In genomic region chr6:39421383-39422225, GRCh38 we compare ENCODE assay signal across 17 cellular contexts.
DNase-seq lines count a peak whose midpoint lies in the region; ATAC-seq, FAIRE-seq and TF ChIP-seq lines count a peak whose summit lies in the region.
"Had no signal": no experiment of that assay in that cellular context is flagged by ENCODE, and none has a peak within 500 bp of the region (broad histone marks: within the 10 kb centered on the region; RNA-seq: fewer than 3 reads in every experiment).

No MANE protein-coding gene starts in this region.

- H3K4ac ChIP-seq in mesenchymal stem cell (ENCODE audit: low read depth in 1 of 2, low read length in 2 of 2) = no peak overlapping the region

- WGBS in mesenchymal stem cell = 87% methylated on average over 10 of the region's 11 CpGs

- H3K9me3 ChIP-seq in adipocyte (ENCODE audit: control insufficient read depth, low read length) (no peaks in the 10 kb centered on the region), mesenchymal stem cell (ENCODE audit: control insufficient read depth, low read length) (no peaks in the 10 kb centered on the region), tibial artery (no peaks in the 10 kb centered on the region)
- H3K9me3 ChIP-seq: HAP-1 had no signal

- H3K27me3 ChIP-seq in adipocyte (replicated peaks; ENCODE audit: control insufficient read depth, insufficient read depth, low read length) (no peaks in the 10 kb centered on the region), mesenchymal stem cell (ENCODE audit: control insufficient read depth in 1 of 2, insufficient read depth in 1 of 2, low read length in 2 of 2) (no peaks in the 10 kb centered on the region), tibial artery (no peaks in the 10 kb centered on the region)
- H3K27me3 ChIP-seq: brain microvascular endothelial cell had no signal

- H3K23ac ChIP-seq in mesenchymal stem cell (ENCODE audit: low read length in 2 of 2) = no peak overlapping the region

- H4K91ac ChIP-seq in mesenchymal stem cell (ENCODE audit: low read length) = peak overlapping the region; percentile 35

- peak overlapping the region in 1 of 2 experiments; percentile 15 for H2BK12ac ChIP-seq in mesenchymal stem cell (ENCODE audit: low read length in 2 of 2)

- H3K4me1 ChIP-seq in adipocyte (ENCODE audit: control insufficient read depth, insufficient read depth, low read length) (peaks cover 43% of the 10 kb centered on the region), mesenchymal stem cell (ENCODE audit: control insufficient read depth, insufficient read depth, low read depth, low read length) (peaks cover 4% of the 10 kb centered on the region), tibial artery (peaks cover 0 to 40% (median 17%) of the 10 kb centered on the region in 4 donors)
- H3K4me1 ChIP-seq: HAP-1 had no signal

- no peaks in the 10 kb centered on the region for H3K79me1 ChIP-seq in mesenchymal stem cell (replicated peaks; ENCODE audit: low read length, poor library complexity, severe bottlenecking)

- no peak overlapping the region for H3K4me3 ChIP-seq in adipocyte (ENCODE audit: low read length)
- no peak overlapping the region for H3K4me3 ChIP-seq in fibroblast of mammary gland (ENCODE audit: control insufficient read depth, low read depth, low read length)
- H3K4me3 ChIP-seq in mesenchymal stem cell (ENCODE audit: insufficient read depth in 1 of 2, low read depth in 1 of 2, low read length in 2 of 2) = no peak overlapping the region
- no peak overlapping the region for H3K4me3 ChIP-seq in tibial artery
- H3K4me3 ChIP-seq: HAP-1, K562 had no signal

- H2AFZ ChIP-seq in mesenchymal stem cell (ENCODE audit: low read depth, low read length) = no peak overlapping the region

- DNase-seq in adipocyte (ENCODE audit: low read depth) (no peak), fibroblast of mammary gland (ENCODE audit: low read depth) (peak; percentile 3), mesenchymal stem cell (peak; percentile 16), tibial artery (no peak), GM12891 (ENCODE audit: insufficient read length, low spot score) (no peak)
- DNase-seq: activated CD4-positive, alpha-beta T cell treated with anti-CD3 and anti-CD28 coated beads, Interleukin-2, amount 10 ng/mL, durations not matched to agents 24 days and 14 days; brain microvascular endothelial cell; DMS79 treated with DMSO at 0.1 percent for 48 hours; NCI-H748 treated with DMSO at 0.1 percent for 48 hours; retina; SHP77; stimulated activated CD4-positive, alpha-beta T cell treated with anti-CD3 and anti-CD28 coated beads, Interleukin-15, amount 100 ng/mL, for 24 hours had no signal

- H3K27ac ChIP-seq in mesenchymal stem cell (ENCODE audit: low read length, poor library complexity, severe bottlenecking) = no peak overlapping the region
- H3K27ac ChIP-seq in tibial artery = peak overlapping the region; percentile 69 to 77
- H3K27ac ChIP-seq: brain microvascular endothelial cell, epithelial cell of prostate had no signal

- intact Hi-C loops in tibial artery (cut with DNase I; ENCODE audit: low total_unique reads) = no loop called here

- H4K8ac ChIP-seq in mesenchymal stem cell (ENCODE audit: low read length) = peak overlapping the region; percentile 7

- H3K36me3 ChIP-seq in adipocyte (ENCODE audit: control insufficient read depth, insufficient read depth, low read length, severe bottlenecking) = no peaks in the 10 kb centered on the region
- no peaks in the 10 kb centered on the region for H3K36me3 ChIP-seq in mesenchymal stem cell (ENCODE audit: control insufficient read depth in 1 of 2, insufficient read depth in 2 of 2, low read depth in 1 of 2, low read length in 2 of 2)
- H3K36me3 ChIP-seq in tibial artery = no peaks in the 10 kb centered on the region
- H3K36me3 ChIP-seq: brain microvascular endothelial cell, HAP-1 had no signal

- H2BK5ac ChIP-seq in mesenchymal stem cell (ENCODE audit: low read depth, low read length, poor library complexity, severe bottlenecking) = no peak overlapping the region

- no peak overlapping the region for H2AK5ac ChIP-seq in mesenchymal stem cell (ENCODE audit: low read length, severe bottlenecking)

- no peak for TF ChIP-seq CTCF in fibroblast of mammary gland (conservative IDR thresholded peaks at IDR 0.05; ENCODE audit: control insufficient read depth, insufficient read depth, low read depth, low read length)
- no peak for TF ChIP-seq CTCF in tibial artery (IDR thresholded peaks at IDR 0.05)

- H3K9ac ChIP-seq in adipocyte (ENCODE audit: low read length) = peak overlapping the region; percentile 71
- peak overlapping the region; percentile 27 for H3K9ac ChIP-seq in mesenchymal stem cell (ENCODE audit: low read length)

- no peak overlapping the region for H2BK120ac ChIP-seq in mesenchymal stem cell (ENCODE audit: low read depth, low read length)

- ATAC-seq in HG02981 (IDR thresholded peaks at IDR 0.05; ENCODE audit: unreplicated experiment) = no peak
- ATAC-seq in HG02588 (IDR thresholded peaks at IDR 0.05; ENCODE audit: unreplicated experiment) = no peak
- ATAC-seq: K562 had no signal

- H3K18ac ChIP-seq in mesenchymal stem cell (ENCODE audit: low read depth in 1 of 2, low read length in 2 of 2) = peak overlapping the region in 1 of 2 experiments; percentile 17

- no peak overlapping the region for H3K14ac ChIP-seq in mesenchymal stem cell (ENCODE audit: low read length in 2 of 2)

- TF ChIP-seq POLR2A in GM12891 (IDR thresholded peaks at IDR 0.05; ENCODE audit: low read depth, low read length) = no peak

- H2BK15ac ChIP-seq in mesenchymal stem cell (ENCODE audit: low read depth, poor library complexity, severe bottlenecking) = peak overlapping the region; percentile 63

- FAIRE-seq in GM12891 (lab: Jason Lieb, UNC) = no peak
- FAIRE-seq: K562 had no signal

- H3K4me2 ChIP-seq in mesenchymal stem cell (ENCODE audit: low read length, poor library complexity, severe bottlenecking) = no peak overlapping the region

TF ChIP-seq in GM12891, 5 proteins besides CTCF, POLR2A, EP300 and RAD21:
- TF ChIP-seq PAX5 (IDR thresholded peaks at IDR 0.05; ENCODE audit: insufficient read depth, low read length, severe bottlenecking) = no peak
- no peak for TF ChIP-seq POLR2AphosphoS5 (IDR thresholded peaks at IDR 0.05; ENCODE audit: low read depth, low read length)
- TF ChIP-seq SPI1 (IDR thresholded peaks at IDR 0.05; ENCODE audit: low read depth, low read length) = no peak
- no peak for TF ChIP-seq POU2F2 (IDR thresholded peaks at IDR 0.05; ENCODE audit: low read depth, low read length)
- no peak for TF ChIP-seq TAF1 (IDR thresholded peaks at IDR 0.05; ENCODE audit: low read depth, low read length)

Comparison
In these comparisons a context has a peak if more than half of its experiments do, and no peak if none do; other contexts are left out.
1. DNase-seq: peak in fibroblast of mammary gland (single experiment) and mesenchymal stem cell (single experiment); none in adipocyte (single experiment), tibial artery (0 of 2) and GM12891 (single experiment).